Comparison of ENCODE assay signal across 15 cellular contexts in the genomic region with DNA sequence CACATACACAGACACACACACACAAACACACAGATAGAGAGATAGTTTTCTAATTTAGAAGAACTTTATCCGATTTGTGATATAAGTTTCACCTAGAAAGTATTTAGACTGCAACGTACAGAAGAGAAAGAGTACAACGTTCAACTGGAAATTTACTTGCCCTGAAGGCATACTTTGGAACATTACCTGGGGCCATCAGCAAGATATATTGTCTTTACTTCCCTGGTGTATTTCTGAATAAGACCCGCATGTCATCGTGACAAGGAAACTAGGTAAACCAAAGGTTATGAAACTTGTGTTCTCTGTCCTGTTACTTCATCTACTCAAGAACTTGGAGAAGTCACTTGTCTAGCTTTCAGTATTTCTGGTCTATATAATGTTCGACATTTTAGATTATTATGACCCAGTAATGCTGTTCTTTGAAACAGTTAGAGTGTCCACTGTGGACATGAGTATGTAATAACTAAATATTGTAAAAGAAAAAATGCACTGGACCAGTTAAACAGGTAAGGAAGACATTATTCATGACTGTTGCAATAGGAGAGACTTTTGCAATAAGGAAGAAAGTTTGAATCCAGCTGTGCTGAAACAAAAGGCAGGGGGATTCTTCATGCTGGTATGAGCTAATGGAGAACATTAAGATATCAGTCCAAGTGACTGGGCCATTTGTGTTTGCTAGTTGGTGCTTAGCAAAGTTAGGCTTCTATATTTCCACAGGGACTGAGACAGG.
DNase-seq lines count a peak whose midpoint lies in the region; ATAC-seq and TF ChIP-seq lines count a peak whose summit lies in the region.
"Had no signal": no experiment of that assay in that cellular context is flagged by ENCODE, and none has a peak within 500 bp of the region (broad histone marks: within the 10 kb centered on the region; RNA-seq: fewer than 3 reads in every experiment).

No MANE protein-coding gene starts in this region.

- H3K36me3 ChIP-seq in breast epithelium (peaks cover 3% of the 10 kb centered on the region), mammary epithelial cell (ENCODE audit: insufficient read depth, low read length) (no peaks in the 10 kb centered on the region), neutrophil (no peaks in the 10 kb centered on the region)

- no peaks in the 10 kb centered on the region for H4K20me1 ChIP-seq in mammary epithelial cell (ENCODE audit: insufficient read depth, low read length)

- H3K9me3 Mint-ChIP-seq in MCF 10A (ENCODE audit: unreplicated experiment) = no peaks in the 10 kb centered on the region

- TF ChIP-seq POLR2A in breast epithelium (IDR thresholded peaks at IDR 0.05) = no peak
- no peak for TF ChIP-seq POLR2A in GM18505 (IDR thresholded peaks at IDR 0.05; ENCODE audit: borderline replicate concordance, extremely low read depth, insufficient read depth, insufficient read length)

- no peaks in the 10 kb centered on the region for H3K36me3 Mint-ChIP-seq in MCF 10A (ENCODE audit: insufficient read depth, unreplicated experiment)

- BruUV-seq in MCF 10A (replicated peaks; lab: Mats Ljungman, UMichigan) = no TSS peak
- BruUV-seq in mammary epithelial cell (replicated peaks; lab: Mats Ljungman, UMichigan) = no TSS peak

- ATAC-seq in HG03520 (IDR thresholded peaks at IDR 0.05; ENCODE audit: unreplicated experiment) = no peak
- ATAC-seq in GM18505 (IDR thresholded peaks at IDR 0.05; ENCODE audit: unreplicated experiment) = no peak
- ATAC-seq: GM12878, HCT116 had no signal

- no peaks in the 10 kb centered on the region for H3K9me3 ChIP-seq in breast epithelium
- H3K9me3 ChIP-seq in mammary epithelial cell (replicated peaks; ENCODE audit: insufficient read depth, low read length) = no peaks in the 10 kb centered on the region
- no peaks in the 10 kb centered on the region for H3K9me3 ChIP-seq in neutrophil

- no peak overlapping the region for H3K4me3 Mint-ChIP-seq in MCF 10A (ENCODE audit: unreplicated experiment)
- H3K4me3 Mint-ChIP-seq: B cell; CD4-positive, alpha-beta T cell had no signal

- DNase-seq in MCF 10A (ENCODE audit: unreplicated experiment) = peak; percentile 9
- no peak for DNase-seq in breast epithelium (ENCODE audit: low spot score in 2 of 2)
- DNase-seq in mammary epithelial cell = no peak
- no peak for DNase-seq in cerebellar cortex (ENCODE audit: low spot score)
- DNase-seq: C1 segment of cervical spinal cord; Calu3; CD4-positive, alpha-beta T cell; DMS 273 treated with DMSO at 0.1 percent for 48 hours; GM23248 had no signal

- H3K27me3 ChIP-seq in breast epithelium = no peaks in the 10 kb centered on the region
- H3K27me3 ChIP-seq in mammary epithelial cell (ENCODE audit: insufficient read depth, low read length) = no peaks in the 10 kb centered on the region
- no peaks in the 10 kb centered on the region for H3K27me3 ChIP-seq in neutrophil

- H3K27ac ChIP-seq in breast epithelium = no peak overlapping the region
- H3K27ac ChIP-seq in mammary epithelial cell (ENCODE audit: insufficient read depth, low read depth, low read length) = no peak overlapping the region
- peak overlapping the region; percentile 35 for H3K27ac ChIP-seq in neutrophil
- H3K27ac ChIP-seq: GM23248 had no signal

- no peak overlapping the region for H3K27ac Mint-ChIP-seq in MCF 10A (ENCODE audit: low read depth, unreplicated experiment)
- H3K27ac Mint-ChIP-seq: B cell; CD4-positive, alpha-beta T cell had no signal

- peak overlapping the region; percentile 42 for H2AFZ ChIP-seq in mammary epithelial cell (ENCODE audit: low read depth, low read length)
- H2AFZ ChIP-seq: GM23248 had no signal

- dilution Hi-C loops in mammary epithelial cell (cut with HindIII; ENCODE audit: low sequenced_read_pairs) = no loop called here

- no peaks in the 10 kb centered on the region for H3K27me3 Mint-ChIP-seq in MCF 10A (ENCODE audit: insufficient read depth, unreplicated experiment)
- H3K27me3 Mint-ChIP-seq: B cell; CD4-positive, alpha-beta T cell had no signal

- intact Hi-C loops in MCF 10A (cut with micrococcal nuclease) = no loop called here
- intact Hi-C loops in breast epithelium (cut with DNase I; ENCODE audit: low total_unique reads) = no loop called here
- intact Hi-C loops in mammary epithelial cell (cut with micrococcal nuclease) = no loop called here

- H3K4me1 Mint-ChIP-seq in MCF 10A (ENCODE audit: insufficient read depth, unreplicated experiment) = no peaks in the 10 kb centered on the region
- H3K4me1 Mint-ChIP-seq: B cell had no signal

- H3K4me1 ChIP-seq in breast epithelium (no peaks in the 10 kb centered on the region), mammary epithelial cell (ENCODE audit: insufficient read depth, low read length) (no peaks in the 10 kb centered on the region), neutrophil (ENCODE audit: control insufficient read depth in 1 of 2, insufficient read depth in 1 of 2, low read depth in 1 of 2, low read length in 1 of 2) (peaks cover 13 to 16% of the 10 kb centered on the region in 2 experiments)

- no peaks in the 10 kb centered on the region for H3K79me2 ChIP-seq in mammary epithelial cell (ENCODE audit: insufficient read depth, low read length)

- H3K4me3 ChIP-seq in breast epithelium (no peak overlapping the region), mammary epithelial cell (replicated peaks in 1 of 3; ENCODE audit: insufficient read depth in 1 of 3, low read depth in 2 of 3, low read length in 3 of 3) (no peak overlapping the region), neutrophil (ENCODE audit: low read depth in 1 of 2, low read length in 1 of 2) (no peak overlapping the region)
- H3K4me3 ChIP-seq: GM12878, GM23248 had no signal

- WGBS in mammary epithelial cell (ENCODE audit: low coverage, missing lambda C conversion rate) = 56% methylated on average over 6 of the region's 6 CpGs

- no peak overlapping the region for H3K9ac ChIP-seq in mammary epithelial cell (ENCODE audit: insufficient read depth, low read length)
- H3K9ac ChIP-seq: GM23248 had no signal

- CTCF ChIA-PET in MCF 10A (lab: Yijun Ruan, JAX) = interaction anchor here (0.7 kb wide), 1 partner anchor 254 kb away, joined by 3 read pairs; no protein-coding TSS in a partner anchor
- CTCF ChIA-PET in mammary epithelial cell (lab: Charles Lee; ENCODE audit: low non-redundant PET) = no interaction called here

- H3K4me2 ChIP-seq in mammary epithelial cell (ENCODE audit: insufficient read depth, low read depth, low read length) = no peak overlapping the region

- in situ Hi-C loops in mammary epithelial cell (cut with MboI; ENCODE audit: low sequenced_read_pairs in 2 of 2) = no loop called here

- POLR2A ChIA-PET in MCF 10A (lab: Yijun Ruan, JAX) = interaction anchor here (0.7 kb wide), 1 partner anchor 271 kb away, joined by 3 read pairs; no protein-coding TSS in a partner anchor

- TF ChIP-seq CTCF in MCF 10A (IDR thresholded peaks at IDR 0.05; ENCODE audit: unreplicated experiment) (no peak), breast epithelium (IDR thresholded peaks at IDR 0.05) (no peak), mammary epithelial cell (conservative IDR thresholded peaks at IDR 0.05 in 1 of 2, IDR thresholded peaks at IDR 0.05 in 1 of 2; ENCODE audit: extremely low read depth in 1 of 2, insufficient read depth in 1 of 2, low read depth in 1 of 2, low read length in 2 of 2) (no peak), neutrophil (IDR thresholded peaks at IDR 0.05) (no peak)
